8 cellular contexts compared by ENCODE assay signal in genomic region chr16:23670137-23670776, GRCh38. TPM values are rescaled to one million over a fixed set of nuclear protein-coding genes. Genes with fewer than 3 reads are reported as not detected.
A peak's percentile ranks its signal among the peaks of the same experiment; 100 is the strongest.
DNase-seq lines count a peak whose midpoint lies in the region; ATAC-seq, FAIRE-seq and TF ChIP-seq lines count a peak whose summit lies in the region.

No MANE protein-coding gene starts in this region.

- H3K79me2 ChIP-seq in endothelial cell of umbilical vein (ENCODE audit: control insufficient read depth, insufficient read depth, low read length), result peaks cover 5% of the 10 kb centered on the region

- no peaks in the 10 kb centered on the region for H4K20me1 ChIP-seq in endothelial cell of umbilical vein (replicated peaks; ENCODE audit: control insufficient read depth, extremely low read depth, insufficient read depth, low read length)

- no peak for TF ChIP-seq CTCF in GM06990 (IDR thresholded peaks at IDR 0.05; ENCODE audit: insufficient read depth, low read length, poor library complexity, severe bottlenecking)
- TF ChIP-seq CTCF in endothelial cell of umbilical vein (IDR thresholded peaks at IDR 0.05; ENCODE audit: extremely low read depth in 1 of 2, insufficient read depth in 1 of 2, low read depth in 1 of 2, low read length in 2 of 2), result no peak

- no peak for TF ChIP-seq POLR2A in endothelial cell of umbilical vein (IDR thresholded peaks at IDR 0.05; ENCODE audit: low read depth, low read length)

- no TSS peak for BruUV-seq in endothelial cell of umbilical vein (replicated peaks; lab: Mats Ljungman, UMichigan)

- H3K4me3 ChIP-seq in GM06990 (replicated peaks; ENCODE audit: low read depth, low read length) (peak overlapping the region; percentile 7; the same call in 1 of the 2 replicates), endothelial cell of umbilical vein (replicated peaks in 1 of 3; ENCODE audit: insufficient read depth in 1 of 3, low read depth in 1 of 3, low read length in 3 of 3) (no peak overlapping the region)

- no peaks in the 10 kb centered on the region for H3K9me1 ChIP-seq in endothelial cell of umbilical vein (replicated peaks; ENCODE audit: control insufficient read depth, extremely low read depth, insufficient read depth, low read length)

- POLR2A ChIA-PET in endothelial cell of umbilical vein (lab: Charles Lee), result no interaction called here

- H3K4me1 ChIP-seq in endothelial cell of umbilical vein (ENCODE audit: control insufficient read depth, extremely low read depth, insufficient read depth, low read length), result peaks cover 20% of the 10 kb centered on the region

- H2AFZ ChIP-seq in endothelial cell of umbilical vein (ENCODE audit: low read depth, low read length), result no peak overlapping the region

- peak; percentile 90 for FAIRE-seq in endothelial cell of umbilical vein (lab: Jason Lieb, UNC)

- H3K27ac ChIP-seq in endothelial cell of umbilical vein (ENCODE audit: insufficient read depth, low read depth, low read length), result peak overlapping the region; percentile 56

- no peaks in the 10 kb centered on the region for H3K27me3 ChIP-seq in GM06990 (replicated peaks; ENCODE audit: control insufficient read depth, insufficient read depth, low read length)
- H3K27me3 ChIP-seq in endothelial cell of umbilical vein (ENCODE audit: control insufficient read depth in 2 of 2, insufficient read depth in 2 of 2, low read length in 2 of 2), result no peaks in the 10 kb centered on the region

- no peaks in the 10 kb centered on the region for H3K9me3 ChIP-seq in endothelial cell of umbilical vein (replicated peaks; ENCODE audit: control insufficient read depth, insufficient read depth, low read length)

- CTCF ChIA-PET in endothelial cell of umbilical vein (lab: Charles Lee), result interaction anchor here (0.6 to 2.7 kb wide), 3 partner anchors 8 to 340 kb away, joined by 3 to 11 read pairs (median 6); partner anchors contain the start of gene PLK1

- DNase-seq in GM06990 (ENCODE audit: extremely low read depth, insufficient read length) (peak; percentile 81), endothelial cell of umbilical vein (ENCODE audit: low read depth, low spot score) (peak; percentile 48), superior temporal gyrus (ENCODE audit: extremely low spot score) (no peak), LoVo (ENCODE audit: low spot score) (no peak), NCI-H1930 (lab: John Stamatoyannopoulos, UW) (no peak), NCI-H187 (lab: John Stamatoyannopoulos, UW) (no peak)

- H3K4me2 ChIP-seq in endothelial cell of umbilical vein (ENCODE audit: insufficient read depth, low read length), result no peak overlapping the region

- ATAC-seq in GM21381 (IDR thresholded peaks at IDR 0.05; ENCODE audit: unreplicated experiment) (peak; percentile 94), HG03571 (IDR thresholded peaks at IDR 0.05; ENCODE audit: unreplicated experiment) (peak; percentile 94)

- intact Hi-C loops in endothelial cell of umbilical vein (cut with micrococcal nuclease), result no loop called here

- H3K36me3 ChIP-seq in GM06990 (ENCODE audit: control insufficient read depth, insufficient read depth, low read length), result peaks cover 24% of the 10 kb centered on the region
- H3K36me3 ChIP-seq in endothelial cell of umbilical vein (ENCODE audit: control insufficient read depth in 2 of 2, extremely low read depth in 1 of 2, insufficient read depth in 2 of 2, low read length in 2 of 2), result peaks cover 24 to 41% of the 10 kb centered on the region in 2 experiments

- H3K9ac ChIP-seq in endothelial cell of umbilical vein (replicated peaks; ENCODE audit: extremely low read depth, insufficient read depth, low read length), result no peak overlapping the region

- dilution Hi-C loops in endothelial cell of umbilical vein (cut with MboI; ENCODE audit: extremely low pct_ligation_motif_present, low sequenced_read_pairs), result no loop called here

TF ChIP-seq in endothelial cell of umbilical vein, 7 proteins besides CTCF, POLR2A, EP300 and RAD21:
- TF ChIP-seq GATA2 (IDR thresholded peaks at IDR 0.05; ENCODE audit: insufficient read depth, insufficient read length, low read depth, low read length), result peak; percentile 40
- peak; percentile 87 for TF ChIP-seq FOS (IDR thresholded peaks at IDR 0.05; ENCODE audit: borderline replicate concordance, insufficient read depth, low read length)
- no peak for TF ChIP-seq MAX (IDR thresholded peaks at IDR 0.05; ENCODE audit: insufficient read depth, insufficient read length)
- peak; percentile 11 for TF ChIP-seq JUN (IDR thresholded peaks at IDR 0.05; ENCODE audit: borderline replicate concordance, insufficient read depth, insufficient read length, low read depth)
- TF ChIP-seq POLR2AphosphoS5 (IDR thresholded peaks at IDR 0.05; ENCODE audit: insufficient read depth, low read depth, low read length), result no peak

RNA-seq across cellular contexts. Expression of gene PLK1, which starts 8.4 kb away (rescaled TPM):
- 100 and 109 TPM in 2 replicates for total RNA-seq in endothelial cell of umbilical vein
- polyA plus RNA-seq in endothelial cell of umbilical vein, result 94.9 and 111 TPM in 2 replicates
- 89.5 and 108 TPM in 2 replicates for polyA plus RNA-seq in endothelial cell of umbilical vein (2011; cell fraction: cytosol; rRNA removed)
- polyA plus RNA-seq in endothelial cell of umbilical vein (2011; cell fraction: nucleus; rRNA removed), result 67.3 and 75.8 TPM in 2 replicates
- polyA plus RNA-seq in endothelial cell of umbilical vein (2012), result 48.4 and 101 TPM in 2 replicates
- polyA minus RNA-seq in endothelial cell of umbilical vein, result 45.7 and 62.5 TPM in 2 replicates
- 128 TPM for polyA minus RNA-seq in endothelial cell of umbilical vein (2011; cell fraction: cytosol; rRNA and poly(A)+ RNA removed)
- polyA minus RNA-seq in endothelial cell of umbilical vein (2011; cell fraction: nucleus; rRNA and poly(A)+ RNA removed), result 21.6 and 24.9 TPM in 2 replicates

RNA-seq across cellular contexts. Expression of gene DCTN5, which starts 29.0 kb away (rescaled TPM):
- 80.8 and 83.5 TPM in 2 replicates for total RNA-seq in endothelial cell of umbilical vein
- polyA plus RNA-seq in endothelial cell of umbilical vein, result 39.6 and 51.6 TPM in 2 replicates
- 53.6 and 62.0 TPM in 2 replicates for polyA plus RNA-seq in endothelial cell of umbilical vein (2011; cell fraction: cytosol; rRNA removed)
- polyA plus RNA-seq in endothelial cell of umbilical vein (2011; cell fraction: nucleus; rRNA removed), result 75.5 and 91.5 TPM in 2 replicates
- 97.2 and 113 TPM in 2 replicates for polyA plus RNA-seq in endothelial cell of umbilical vein (2012)
- polyA minus RNA-seq in endothelial cell of umbilical vein, result 142 and 180 TPM in 2 replicates
- 22.7 TPM for polyA minus RNA-seq in endothelial cell of umbilical vein (2011; cell fraction: cytosol; rRNA and poly(A)+ RNA removed)
- 34.3 and 51.5 TPM in 2 replicates for polyA minus RNA-seq in endothelial cell of umbilical vein (2011; cell fraction: nucleus; rRNA and poly(A)+ RNA removed)

RNA-seq across cellular contexts. Expression of gene PALB2, which starts 29.1 kb away (rescaled TPM):
- 11.8 and 15.6 TPM in 2 replicates for total RNA-seq in endothelial cell of umbilical vein
- 4.1 and 5.1 TPM in 2 replicates for polyA plus RNA-seq in endothelial cell of umbilical vein
- 4.2 and 4.7 TPM in 2 replicates for polyA plus RNA-seq in endothelial cell of umbilical vein (2011; cell fraction: cytosol; rRNA removed)
- 7.9 and 8.7 TPM in 2 replicates for polyA plus RNA-seq in endothelial cell of umbilical vein (2011; cell fraction: nucleus; rRNA removed)
- polyA plus RNA-seq in endothelial cell of umbilical vein (2012), result 6.8 and 9.7 TPM in 2 replicates
- polyA minus RNA-seq in endothelial cell of umbilical vein, result 8.2 and 10.7 TPM in 2 replicates
- 15.3 TPM for polyA minus RNA-seq in endothelial cell of umbilical vein (2011; cell fraction: cytosol; rRNA and poly(A)+ RNA removed)
- 8.6 and 12.0 TPM in 2 replicates for polyA minus RNA-seq in endothelial cell of umbilical vein (2011; cell fraction: nucleus; rRNA and poly(A)+ RNA removed)

RNA-seq across cellular contexts. Expression of gene ERN2, which starts 42.8 kb away (rescaled TPM):
- not detected in 2 replicates for total RNA-seq in endothelial cell of umbilical vein
- polyA plus RNA-seq in endothelial cell of umbilical vein, result 0.15 TPM in 1 of 2 replicates, not detected in the other
- polyA plus RNA-seq in endothelial cell of umbilical vein (2011; cell fraction: cytosol; rRNA removed), result not detected in 2 replicates
- polyA plus RNA-seq in endothelial cell of umbilical vein (2011; cell fraction: nucleus; rRNA removed), result 0.15 TPM in 1 of 2 replicates, not detected in the other
- not detected in 2 replicates for polyA plus RNA-seq in endothelial cell of umbilical vein (2012)
- polyA minus RNA-seq in endothelial cell of umbilical vein, result 0.29 TPM in 1 of 2 replicates, not detected in the other
- polyA minus RNA-seq in endothelial cell of umbilical vein (2011; cell fraction: cytosol; rRNA and poly(A)+ RNA removed), result not detected
- not detected in 2 replicates for polyA minus RNA-seq in endothelial cell of umbilical vein (2011; cell fraction: nucleus; rRNA and poly(A)+ RNA removed)

Comparison
In these comparisons a context has a peak if more than half of its experiments do, and no peak if none do; other contexts are left out.
1. DNase-seq: peak in GM06990 (single experiment) and endothelial cell of umbilical vein (single experiment); none in superior temporal gyrus (single experiment), LoVo (single experiment), NCI-H1930 (0 of 2) and NCI-H187 (0 of 2).